In the genomic region with DNA sequence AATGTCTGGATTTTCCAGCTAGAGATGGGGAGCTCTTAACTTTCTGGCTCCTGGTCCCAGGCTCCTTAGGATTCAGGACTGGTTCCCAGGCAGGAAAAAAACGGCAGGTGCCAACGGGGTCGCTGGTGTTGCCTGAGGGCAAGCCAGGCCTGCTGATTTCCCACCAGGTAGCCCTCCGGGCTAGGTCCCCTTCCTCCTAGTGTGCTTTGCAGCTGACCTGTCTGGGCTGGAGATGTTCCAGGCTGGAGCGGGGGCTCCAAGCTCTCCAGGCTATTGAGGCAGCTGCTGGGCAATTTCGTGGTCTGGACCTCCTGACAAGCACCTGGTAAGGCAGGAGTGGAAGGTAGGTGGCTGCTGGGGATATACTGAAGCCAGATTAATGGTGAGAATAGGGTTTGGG, we compare ENCODE assay signal across 29 cellular contexts. TPM values are rescaled to one million over a fixed set of nuclear protein-coding genes. Genes with fewer than 3 reads are reported as not detected.
DNase-seq lines count a peak whose midpoint lies in the region; ATAC-seq and TF ChIP-seq lines count a peak whose summit lies in the region.
"Had no signal": no experiment of that assay in that cellular context is flagged by ENCODE, and none has a peak within 500 bp of the region (broad histone marks: within the 10 kb centered on the region; RNA-seq: fewer than 3 reads in every experiment).

No MANE protein-coding gene starts in this region.

- H3K9me3 ChIP-seq in T-helper 17 cell (ENCODE audit: control insufficient read depth, low read length, poor library complexity, severe bottlenecking) (no peaks in the 10 kb centered on the region), hepatocyte (ENCODE audit: low read depth) (no peaks in the 10 kb centered on the region), spleen (no peaks in the 10 kb centered on the region)
- H3K9me3 ChIP-seq: ascending aorta, esophagus muscularis mucosa, ovary had no signal

- BruUV-seq in Calu3 (replicated peaks; lab: Mats Ljungman, UMichigan): no TSS peak

- peaks cover 23% of the 10 kb centered on the region for H3K36me3 Mint-ChIP-seq in activated T-cell treated with anti-CD3 and anti-CD28 coated beads, Interleukin-2, amount 50 U/mL, for 4 hours (ENCODE audit: insufficient read depth)
- H3K36me3 Mint-ChIP-seq in T-helper 17 cell (ENCODE audit: low read depth) (peaks cover 2% of the 10 kb centered on the region), Calu3 (ENCODE audit: insufficient read depth, unreplicated experiment) (peaks cover 53% of the 10 kb centered on the region)

- H3K4me1 ChIP-seq in hepatocyte (ENCODE audit: insufficient read depth) (peaks cover 19% of the 10 kb centered on the region), spleen (peaks cover 18 to 53% (median 25%) of the 10 kb centered on the region in 6 donors)

- no peaks in the 10 kb centered on the region for H3K27me3 Mint-ChIP-seq in activated T-cell treated with anti-CD3 and anti-CD28 coated beads, Interleukin-2, amount 50 U/mL, for 4 hours (ENCODE audit: low read depth)
- H3K27me3 Mint-ChIP-seq in T-helper 17 cell (no peaks in the 10 kb centered on the region), Calu3 (ENCODE audit: unreplicated experiment) (no peaks in the 10 kb centered on the region)
- H3K27me3 Mint-ChIP-seq: activated CD4-positive, alpha-beta T cell treated with anti-CD3 and anti-CD28 coated beads, Interleukin-2, amount 10 ng/mL, durations not matched to agents 7 days and 5 days; activated CD8-positive, alpha-beta memory T cell treated with anti-CD3 and anti-CD28 coated beads, Interleukin-2, amount 10 ng/mL, durations not matched to agents 7 days and 5 days; activated naive CD8-positive, alpha-beta T cell treated with anti-CD3 and anti-CD28 coated beads, Interleukin-2, amount 10 ng/mL, durations not matched to agents 7 days and 5 days; naive thymus-derived CD4-positive, alpha-beta T cell had no signal

- TF ChIP-seq CTCF in hepatocyte (IDR thresholded peaks at IDR 0.05; ENCODE audit: poor library complexity) (no peak), spleen (IDR thresholded peaks at IDR 0.05 in 8 of 11, conservative IDR thresholded peaks at IDR 0.05 in 3 of 11) (no peak), Calu3 (IDR thresholded peaks at IDR 0.05; ENCODE audit: unreplicated experiment) (no peak)

- ATAC-seq in activated T-cell treated with anti-CD3 and anti-CD28 coated beads, Interleukin-2, amount 50 U/mL, for 4 hours: no peak
- ATAC-seq in T-helper 17 cell: no peak
- ATAC-seq: activated CD8-positive, alpha-beta memory T cell treated with anti-CD3 and anti-CD28 coated beads, Interleukin-2, amount 10 ng/mL, durations not matched to agents 7 days and 5 days; naive thymus-derived CD4-positive, alpha-beta T cell; Panc1; stimulated activated naive CD8-positive, alpha-beta T cell treated with anti-CD3 and anti-CD28 coated beads, Interleukin-15, Interleukin-2, amounts not matched to agents 100 U/mL and 50 U/mL, for 24 hours had no signal

- no peak overlapping the region for H3K4me2 ChIP-seq in hepatocyte
- H3K4me2 ChIP-seq: smooth muscle cell had no signal

- H3K4me1 Mint-ChIP-seq in activated T-cell treated with anti-CD3 and anti-CD28 coated beads, Interleukin-2, amount 50 U/mL, for 4 hours (ENCODE audit: low read depth): peaks cover 23% of the 10 kb centered on the region
- H3K4me1 Mint-ChIP-seq in T-helper 17 cell (peaks cover 22% of the 10 kb centered on the region), Calu3 (ENCODE audit: low read depth, unreplicated experiment) (peaks cover 10% of the 10 kb centered on the region)
- H3K4me1 Mint-ChIP-seq: endodermal cell had no signal

- intact Hi-C loops in spleen (cut with DNase I; ENCODE audit: low total_unique reads): no loop called here
- intact Hi-C loops in Calu3 (cut with micrococcal nuclease; ENCODE audit: unreplicated experiment): no loop called here

- 96% methylated on average over 6 of the region's 6 CpGs for WGBS in hepatocyte (ENCODE audit: low lambda C conversion rate, missing lambda C conversion rate)
- 94 to 99% (median 95%) methylated on average over 6 of the region's 6 CpGs for WGBS in spleen, 5 donors

- DNase-seq in activated T-cell treated with anti-CD3 and anti-CD28 coated beads, Interleukin-2, amount 50 U/mL, for 4 hours: no peak
- no peak for DNase-seq in activated T-cell treated with anti-CD3 and anti-CD28 coated beads for 4 hours
- DNase-seq in T-helper 17 cell: no peak
- peak; percentile 1 for DNase-seq in hepatocyte (ENCODE audit: low spot score)
- DNase-seq in spleen: peak; percentile 69
- no peak for DNase-seq in Calu3
- DNase-seq in pons (ENCODE audit: low spot score): no peak
- DNase-seq: activated CD4-positive, alpha-beta T cell treated with anti-CD3 and anti-CD28 coated beads, Interleukin-2, amount 10 ng/mL, durations not matched to agents 7 days and 5 days; activated CD8-positive, alpha-beta memory T cell treated with anti-CD3 and anti-CD28 coated beads, Interleukin-2, amount 10 ng/mL, durations not matched to agents 7 days and 5 days; activated naive CD8-positive, alpha-beta T cell treated with anti-CD3 and anti-CD28 coated beads, Interleukin-2, amount 10 ng/mL, durations not matched to agents 7 days and 5 days; AML-193; CD4-positive, CD25-positive, alpha-beta regulatory T cell; foreskin fibroblast; KBM-7; naive thymus-derived CD4-positive, alpha-beta T cell; NCI-H1092; NCI-H1694; NCI-H748 treated with DMSO at 0.1 percent for 48 hours; retina; SHP77; stimulated activated CD4-positive, alpha-beta T cell treated with anti-CD3 and anti-CD28 coated beads, Interleukin-1b, Interleukin-23, amount 100 ng/mL, for 48 hours; stimulated activated naive CD8-positive, alpha-beta T cell treated with anti-CD3 and anti-CD28 coated beads, Interleukin-15, Interleukin-2, amounts not matched to agents 100 U/mL and 50 U/mL, for 24 hours; WERI-Rb-1 had no signal

- H3K9me2 ChIP-seq in hepatocyte (replicated peaks; ENCODE audit: insufficient read depth): no peaks in the 10 kb centered on the region

- no peak for TF ChIP-seq POLR2A in spleen (IDR thresholded peaks at IDR 0.05)

- no peaks in the 10 kb centered on the region for H4K20me1 ChIP-seq in hepatocyte (ENCODE audit: insufficient read depth, poor library complexity, severe bottlenecking)

- H3K9me3 Mint-ChIP-seq in activated T-cell treated with anti-CD3 and anti-CD28 coated beads, Interleukin-2, amount 50 U/mL, for 4 hours: no peaks in the 10 kb centered on the region
- no peaks in the 10 kb centered on the region for H3K9me3 Mint-ChIP-seq in Calu3 (ENCODE audit: low read depth, unreplicated experiment)
- H3K9me3 Mint-ChIP-seq: activated CD4-positive, alpha-beta T cell treated with anti-CD3 and anti-CD28 coated beads, Interleukin-2, amount 10 ng/mL, durations not matched to agents 7 days and 5 days; activated naive CD8-positive, alpha-beta T cell treated with anti-CD3 and anti-CD28 coated beads, Interleukin-2, amount 10 ng/mL, durations not matched to agents 7 days and 5 days; endodermal cell had no signal

- H3K27ac ChIP-seq in hepatocyte (no peak overlapping the region), spleen (no peak overlapping the region)
- H3K27ac ChIP-seq: ascending aorta, esophagus muscularis mucosa, ovary, WERI-Rb-1 had no signal

- no peaks in the 10 kb centered on the region for H3K36me3 ChIP-seq in hepatocyte (replicated peaks; ENCODE audit: insufficient read depth, low read depth)
- H3K36me3 ChIP-seq in spleen: peaks cover 0 to 66% (median 27%) of the 10 kb centered on the region in 6 donors
- H3K36me3 ChIP-seq: ovary had no signal

- H3K27me3 ChIP-seq in hepatocyte: no peaks in the 10 kb centered on the region
- H3K27me3 ChIP-seq in spleen (replicated peaks in 1 of 7): no peaks in the 10 kb centered on the region
- H3K27me3 ChIP-seq: ascending aorta, esophagus muscularis mucosa, ovary had no signal

- H3K4me3 ChIP-seq in hepatocyte (no peak overlapping the region), spleen (no peak overlapping the region)
- H3K4me3 ChIP-seq: ascending aorta, esophagus muscularis mucosa, ovary, smooth muscle cell had no signal

- peaks cover 24% of the 10 kb centered on the region for H3K79me2 ChIP-seq in hepatocyte

- CTCF ChIA-PET in Calu3 (lab: Charles Lee): no interaction called here

- H3K27ac Mint-ChIP-seq in T-helper 17 cell: peak overlapping the region; percentile 9
- H3K27ac Mint-ChIP-seq in Calu3 (ENCODE audit: unreplicated experiment): no peak overlapping the region
- H3K27ac Mint-ChIP-seq: activated CD4-positive, alpha-beta T cell treated with anti-CD3 and anti-CD28 coated beads, Interleukin-2, amount 10 ng/mL, durations not matched to agents 7 days and 5 days; activated CD8-positive, alpha-beta memory T cell treated with anti-CD3 and anti-CD28 coated beads, Interleukin-2, amount 10 ng/mL, durations not matched to agents 7 days and 5 days; activated naive CD8-positive, alpha-beta T cell treated with anti-CD3 and anti-CD28 coated beads, Interleukin-2, amount 10 ng/mL, durations not matched to agents 7 days and 5 days; CD4-positive, CD25-positive, alpha-beta regulatory T cell; endodermal cell had no signal

- H2AFZ ChIP-seq in hepatocyte: no peak overlapping the region

- H3K4me3 Mint-ChIP-seq in activated T-cell treated with anti-CD3 and anti-CD28 coated beads, Interleukin-2, amount 50 U/mL, for 4 hours: peak overlapping the region; percentile 26
- H3K4me3 Mint-ChIP-seq in T-helper 17 cell (no peak overlapping the region), Calu3 (ENCODE audit: low read depth, unreplicated experiment) (no peak overlapping the region)
- H3K4me3 Mint-ChIP-seq: activated CD8-positive, alpha-beta memory T cell treated with anti-CD3 and anti-CD28 coated beads, Interleukin-2, amount 10 ng/mL, durations not matched to agents 7 days and 5 days; endodermal cell had no signal

RNA-seq across cellular contexts. Expression of gene MRPL53, which starts 2.0 kb away (rescaled TPM):
- total RNA-seq in activated T-cell treated with anti-CD3 and anti-CD28 coated beads, Interleukin-2, amount 50 U/mL, for 4 hours: 100 to 1,000 TPM; 105 to 106 (median 106) TPM
- total RNA-seq in T-helper 17 cell (10 to 100 TPM; 31.4 to 67.9 TPM), hepatocyte (13.8 and 23.4 TPM in 2 replicates), spleen (10 to 100 TPM; 13.0 to 74.3 (median 61.7) TPM), Calu3 (2022) (83.7 and 88.9 TPM in 2 replicates)
- polyA plus RNA-seq in hepatocyte (89.6 and 95.9 TPM in 2 replicates), spleen (10 to 100 TPM; 69.4 to 86.7 (median 78.6) TPM)

RNA-seq across cellular contexts. Expression of gene CCDC142, which starts 8.3 kb away (rescaled TPM):
- total RNA-seq in activated T-cell treated with anti-CD3 and anti-CD28 coated beads, Interleukin-2, amount 50 U/mL, for 4 hours: 10 to 100 TPM; 13.7 to 17.3 (median 13.9) TPM
- 10 to 100 TPM; 13.7 to 14.7 TPM for total RNA-seq in T-helper 17 cell
- 11.6 and 15.9 TPM in 2 replicates for total RNA-seq in hepatocyte
- 16.6 and 21.3 TPM in 2 replicates for polyA plus RNA-seq in hepatocyte
- total RNA-seq in spleen: 10 to 100 TPM; 22.2 to 59.4 (median 31.6) TPM
- 1 to 10 TPM; 2.8 to 9.3 (median 3.4) TPM for polyA plus RNA-seq in spleen
- 29.9 and 30.4 TPM in 2 replicates for total RNA-seq in Calu3 (2022)

RNA-seq across cellular contexts. Expression of gene TTC31, which starts 8.4 kb away (rescaled TPM):
- total RNA-seq in activated T-cell treated with anti-CD3 and anti-CD28 coated beads, Interleukin-2, amount 50 U/mL, for 4 hours: 10 to 100 TPM; 22.4 to 23.8 (median 23.4) TPM
- total RNA-seq in T-helper 17 cell: 10 to 100 TPM; 32.3 to 36.6 TPM
- total RNA-seq in hepatocyte: 19.9 and 25.1 TPM in 2 replicates
- polyA plus RNA-seq in hepatocyte: 21.3 and 23.8 TPM in 2 replicates
- total RNA-seq in spleen: 10 to 100 TPM; 34.3 to 51.3 (median 38.3) TPM
- 10 to 100 TPM; 15.7 to 26.7 (median 21.6) TPM for polyA plus RNA-seq in spleen
- total RNA-seq in Calu3 (2022): 26.2 and 32.9 TPM in 2 replicates

RNA-seq across cellular contexts. Expression of gene MOGS, which starts 9.3 kb away (rescaled TPM):
- total RNA-seq in activated T-cell treated with anti-CD3 and anti-CD28 coated beads, Interleukin-2, amount 50 U/mL, for 4 hours: 100 to 1,000 TPM in 2 of 3 donors, 10 to 100 TPM in 1; 98.7 to 107 (median 103) TPM
- 10 to 100 TPM; 66.2 to 68.9 TPM for total RNA-seq in T-helper 17 cell
- 47.6 and 67.1 TPM in 2 replicates for total RNA-seq in hepatocyte
- 48.3 and 60.2 TPM in 2 replicates for polyA plus RNA-seq in hepatocyte
- total RNA-seq in spleen: 10 to 100 TPM; 49.2 to 61.6 (median 56.7) TPM
- 10 to 100 TPM; 24.6 to 35.5 (median 31.0) TPM for polyA plus RNA-seq in spleen
- 64.8 and 66.3 TPM in 2 replicates for total RNA-seq in Calu3 (2022)

RNA-seq across cellular contexts. Expression of gene WBP1, which starts 16.2 kb away (rescaled TPM):
- total RNA-seq in activated T-cell treated with anti-CD3 and anti-CD28 coated beads, Interleukin-2, amount 50 U/mL, for 4 hours: 10 to 100 TPM; 19.3 to 21.5 (median 19.4) TPM
- 10 to 100 TPM; 61.7 to 64.2 TPM for total RNA-seq in T-helper 17 cell
- total RNA-seq in hepatocyte: 66.5 and 85.7 TPM in 2 replicates
- 87.5 and 95.0 TPM in 2 replicates for polyA plus RNA-seq in hepatocyte
- 10 to 100 TPM; 39.5 to 80.7 (median 58.5) TPM for total RNA-seq in spleen
- polyA plus RNA-seq in spleen: 10 to 100 TPM; 64.7 to 84.2 (median 78.8) TPM
- total RNA-seq in Calu3 (2022): 61.6 and 63.7 TPM in 2 replicates

Comparison
In these comparisons a context has a peak if more than half of its experiments do, and no peak if none do; other contexts are left out.
1. DNase-seq: peak in hepatocyte (single experiment) and spleen (single experiment); none in activated T-cell treated with anti-CD3 and anti-CD28 coated beads, Interleukin-2, amount 50 U/mL, for 4 hours (single experiment), activated T-cell treated with anti-CD3 and anti-CD28 coated beads for 4 hours (single experiment), T-helper 17 cell (0 of 3), Calu3 (single experiment) and pons (single experiment).